In the genomic region with DNA sequence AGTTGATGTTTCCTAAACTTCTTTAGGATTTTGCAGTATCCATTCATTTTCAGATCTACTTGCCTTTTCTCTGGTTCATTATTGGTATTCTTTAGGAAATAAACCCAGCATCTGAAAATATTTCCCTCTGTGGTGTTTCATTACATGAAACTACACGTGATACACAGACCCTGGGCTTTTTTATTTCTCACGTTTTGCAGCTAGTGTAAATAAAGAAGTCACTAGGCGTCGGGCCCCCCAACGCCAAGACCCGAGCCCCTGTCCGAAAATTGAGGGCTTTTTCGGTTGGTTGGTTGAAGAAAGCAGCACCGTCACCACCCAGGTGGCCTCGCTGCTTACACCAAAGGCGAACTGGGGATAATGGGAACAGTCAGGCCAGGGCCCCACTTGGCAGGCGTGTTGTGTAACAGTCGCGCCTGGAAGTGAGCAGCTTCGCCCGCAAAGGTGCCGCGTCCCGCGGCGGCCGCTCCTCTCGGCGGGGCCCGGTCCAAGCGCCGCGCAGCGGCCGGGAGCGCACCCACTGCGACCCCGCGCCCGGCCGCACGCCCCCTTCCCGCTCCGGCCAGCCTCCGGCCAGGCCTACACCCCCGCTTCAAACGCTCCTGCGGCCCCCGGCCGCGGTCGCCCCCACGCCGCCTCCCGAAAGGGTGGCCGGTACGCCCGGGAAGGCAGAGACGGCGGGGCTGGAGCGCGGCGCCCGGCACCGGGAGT, we compare ENCODE assay signal across 1 cellular context.
A peak's percentile ranks its signal among the peaks of the same experiment; 100 is the strongest.
TF ChIP-seq lines count a peak whose summit lies in the region.

No MANE protein-coding gene starts in this region.

TF ChIP-seq in HEK293, 187 proteins besides CTCF, POLR2A, EP300 and RAD21 (continued from another document):
- TF ChIP-seq, protein P1, sequence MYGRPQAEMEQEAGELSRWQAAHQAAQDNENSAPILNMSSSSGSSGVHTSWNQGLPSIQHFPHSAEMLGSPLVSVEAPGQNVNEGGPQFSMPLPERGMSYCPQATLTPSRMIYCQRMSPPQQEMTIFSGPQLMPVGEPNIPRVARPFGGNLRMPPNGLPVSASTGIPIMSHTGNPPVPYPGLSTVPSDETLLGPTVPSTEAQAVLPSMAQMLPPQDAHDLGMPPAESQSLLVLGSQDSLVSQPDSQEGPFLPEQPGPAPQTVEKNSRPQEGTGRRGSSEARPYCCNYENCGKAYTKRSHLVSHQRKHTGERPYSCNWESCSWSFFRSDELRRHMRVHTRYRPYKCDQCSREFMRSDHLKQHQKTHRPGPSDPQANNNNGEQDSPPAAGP (tag by site-specific recombination; IDR thresholded peaks at IDR 0.05) = no peak
- TF ChIP-seq GLI4 (tag by site-specific recombination; IDR thresholded peaks at IDR 0.05) = no peak
- TF ChIP-seq GLIS2 (tag by site-specific recombination; IDR thresholded peaks at IDR 0.05) = peak; percentile 26; the same call in 1 of the 2 replicates
- no peak for TF ChIP-seq ZNF302 (tag by site-specific recombination; IDR thresholded peaks at IDR 0.05; ENCODE audit: low read depth)
